In genomic region chr20:24507182-24507853, GRCh38 we compare ENCODE assay signal across 27 cellular contexts. TPM values are rescaled to one million over a fixed set of nuclear protein-coding genes. Genes with fewer than 3 reads are reported as not detected.
A peak's percentile ranks its signal among the peaks of the same experiment; 100 is the strongest.
DNase-seq lines count a peak whose midpoint lies in the region; ATAC-seq and TF ChIP-seq lines count a peak whose summit lies in the region.
"Had no signal": no experiment of that assay in that cellular context is flagged by ENCODE, and none has a peak within 500 bp of the region (broad histone marks: within the 10 kb centered on the region; RNA-seq: fewer than 3 reads in every experiment).

No MANE protein-coding gene starts in this region.

- H3K27ac Mint-ChIP-seq in T-cell, result no peak overlapping the region
- H3K27ac Mint-ChIP-seq: activated B cell treated with CpG ODN at 0.5 μM for 24 hours; activated CD8-positive, alpha-beta T cell treated with anti-CD3 and anti-CD28 coated beads for 36 hours; CD4-positive, alpha-beta memory T cell; dendritic cell treated with granulocyte-macrophage colony-stimulating factor and Interleukin-4, amounts not matched to agents 40 ng/mL and 50 ng/mL, for 4 days; immature natural killer cell; stimulated activated effector memory CD8-positive, alpha-beta T cell treated with anti-CD3 and anti-CD28 coated beads, Interleukin-12 subunit alpha, Interleukin-12 subunit beta, amount 100 ng/mL, for 72 hours had no signal

- DNase-seq in occipital lobe (lab: John Stamatoyannopoulos, UW) (peak; percentile 58), T-cell (no peak)
- no peak for DNase-seq in activated effector memory CD4-positive, alpha-beta T cell treated with Interleukin-2 at 50 U/mL for 16 hours
- DNase-seq: activated B cell treated with CpG ODN at 0.5 μM for 24 hours; activated CD8-positive, alpha-beta T cell treated with anti-CD3 and anti-CD28 coated beads for 36 hours; activated T-cell treated with anti-CD3 and anti-CD28 coated beads, Interleukin-2, amount 50 U/mL, for 1 hour; CD4-positive, alpha-beta memory T cell; DMS153; foreskin fibroblast; GF-D8; HCEC 1CT; immature natural killer cell; NCI-H1092; NCI-H2029; NCI-H345; psoas muscle; SK-N-SH; stimulated activated CD4-positive, alpha-beta T cell treated with anti-CD3 and anti-CD28 coated beads, Interleukin-1b, Interleukin-23, amount 100 ng/mL, for 48 hours; testis had no signal

- POLR2A ChIA-PET in T-cell (lab: Charles Lee), result no interaction called here

- peaks cover 13% of the 10 kb centered on the region for H3K27me3 ChIP-seq in OCI-LY3 (ENCODE audit: low read depth, low read length)
- H3K27me3 ChIP-seq: testis had no signal

- CTCF ChIA-PET in T-cell (lab: Charles Lee), result no interaction called here

- peaks cover 8 to 18% of the 10 kb centered on the region in 2 donors for H3K27me3 Mint-ChIP-seq in T-cell
- H3K27me3 Mint-ChIP-seq: activated CD8-positive, alpha-beta T cell treated with anti-CD3 and anti-CD28 coated beads for 36 hours had no signal

- no peaks in the 10 kb centered on the region for H4K20me1 ChIP-seq in OCI-LY3 (ENCODE audit: insufficient read depth, low read length)

- no peaks in the 10 kb centered on the region for H3K9me3 ChIP-seq in OCI-LY3 (ENCODE audit: insufficient read depth, low read length)
- H3K9me3 ChIP-seq: psoas muscle, SK-N-SH, testis had no signal

- peaks cover 23% of the 10 kb centered on the region for H3K4me1 ChIP-seq in OCI-LY3 (ENCODE audit: low read length)
- H3K4me1 ChIP-seq: psoas muscle, testis had no signal

- no peaks in the 10 kb centered on the region for H3K4me1 Mint-ChIP-seq in T-cell
- H3K4me1 Mint-ChIP-seq: activated B cell treated with CpG ODN at 0.5 μM for 24 hours; CD4-positive, alpha-beta memory T cell; immature natural killer cell; stimulated activated effector memory CD8-positive, alpha-beta T cell treated with anti-CD3 and anti-CD28 coated beads, Interleukin-12 subunit alpha, Interleukin-12 subunit beta, amount 100 ng/mL, for 72 hours had no signal

- no peak for TF ChIP-seq CTCF in OCI-LY3 (IDR thresholded peaks at IDR 0.05; ENCODE audit: low read depth, low read length)

- ATAC-seq in HG02938 (IDR thresholded peaks at IDR 0.05; ENCODE audit: unreplicated experiment) (peak; percentile 52), GM21423 (IDR thresholded peaks at IDR 0.05; ENCODE audit: unreplicated experiment) (no peak), T-cell (replicated peaks in 1 of 4) (no peak)
- ATAC-seq: activated CD8-positive, alpha-beta T cell treated with anti-CD3 and anti-CD28 coated beads for 36 hours; psoas muscle; stimulated activated effector memory CD8-positive, alpha-beta T cell treated with anti-CD3 and anti-CD28 coated beads, Interleukin-12 subunit alpha, Interleukin-12 subunit beta, amount 100 ng/mL, for 72 hours had no signal

- H3K9me3 Mint-ChIP-seq in T-cell, result no peaks in the 10 kb centered on the region
- H3K9me3 Mint-ChIP-seq: activated B cell treated with CpG ODN at 0.5 μM for 24 hours; activated CD8-positive, alpha-beta T cell treated with anti-CD3 and anti-CD28 coated beads for 36 hours; dendritic cell treated with granulocyte-macrophage colony-stimulating factor and Interleukin-4, amounts not matched to agents 40 ng/mL and 50 ng/mL, for 4 days; immature natural killer cell; stimulated activated effector memory CD8-positive, alpha-beta T cell treated with anti-CD3 and anti-CD28 coated beads, Interleukin-12 subunit alpha, Interleukin-12 subunit beta, amount 100 ng/mL, for 72 hours had no signal

- no peak overlapping the region for H3K4me3 ChIP-seq in OCI-LY3 (ENCODE audit: low read length)
- H3K4me3 ChIP-seq: psoas muscle, skin epidermis, testis had no signal

- no peaks in the 10 kb centered on the region for H3K36me3 ChIP-seq in OCI-LY3 (replicated peaks; ENCODE audit: low read depth, low read length)

- no peak overlapping the region for H3K4me2 ChIP-seq in OCI-LY3 (ENCODE audit: low read length)
- H3K4me2 ChIP-seq: SK-N-SH had no signal

- no peak overlapping the region for H3K4me3 Mint-ChIP-seq in T-cell
- H3K4me3 Mint-ChIP-seq: activated B cell treated with CpG ODN at 0.5 μM for 24 hours; activated CD8-positive, alpha-beta T cell treated with anti-CD3 and anti-CD28 coated beads for 36 hours; CD4-positive, alpha-beta memory T cell; dendritic cell treated with granulocyte-macrophage colony-stimulating factor and Interleukin-4, amounts not matched to agents 40 ng/mL and 50 ng/mL, for 4 days; immature natural killer cell; stimulated activated effector memory CD8-positive, alpha-beta T cell treated with anti-CD3 and anti-CD28 coated beads, Interleukin-12 subunit alpha, Interleukin-12 subunit beta, amount 100 ng/mL, for 72 hours had no signal

- H3K36me3 Mint-ChIP-seq in T-cell, result no peaks in the 10 kb centered on the region
- H3K36me3 Mint-ChIP-seq: CD4-positive, alpha-beta memory T cell; immature natural killer cell; stimulated activated effector memory CD8-positive, alpha-beta T cell treated with anti-CD3 and anti-CD28 coated beads, Interleukin-12 subunit alpha, Interleukin-12 subunit beta, amount 100 ng/mL, for 72 hours had no signal

- no peak overlapping the region for H3K27ac ChIP-seq in OCI-LY3 (ENCODE audit: low read length)
- peak overlapping the region; percentile 65 for H3K27ac ChIP-seq in cingulate gyrus (ENCODE audit: low read depth, low read length)
- H3K27ac ChIP-seq: psoas muscle, skin epidermis, testis had no signal

- H3K79me2 ChIP-seq in OCI-LY3 (ENCODE audit: low read length), result no peaks in the 10 kb centered on the region

- H3K9ac ChIP-seq in OCI-LY3 (ENCODE audit: low read length), result no peak overlapping the region
- H3K9ac ChIP-seq: SK-N-SH had no signal

- peak overlapping the region; percentile 13; the same call in 1 of the 2 replicates for H2AFZ ChIP-seq in OCI-LY3 (ENCODE audit: low read depth, low read length)

RNA-seq across cellular contexts. Expression of gene SYNDIG1, which starts 37.9 kb away (rescaled TPM):
- total RNA-seq in occipital lobe (32.6 TPM), T-cell (not detected)
- total RNA-seq: activated B cell treated with CpG ODN at 0.5 μM for 24 hours; activated CD8-positive, alpha-beta T cell treated with anti-CD3 and anti-CD28 coated beads for 36 hours; CD4-positive, alpha-beta memory T cell; psoas muscle; T-helper 2 cell treated with Interferon-gamma antibody and Interleukin-4, amounts not matched to agents 100 ng/mL and 5 ng/mL, for 36 hours had no signal

Comparison
In these comparisons a context has a peak if more than half of its experiments do, and no peak if none do; other contexts are left out.
1. RNA of gene SYNDIG1, which starts 37.9 kb away (total RNA-seq): 32.6 TPM in occipital lobe (single experiment); not detected in T-cell; every median in the first group is over 10 times any median in the second.